In the genomic region with DNA sequence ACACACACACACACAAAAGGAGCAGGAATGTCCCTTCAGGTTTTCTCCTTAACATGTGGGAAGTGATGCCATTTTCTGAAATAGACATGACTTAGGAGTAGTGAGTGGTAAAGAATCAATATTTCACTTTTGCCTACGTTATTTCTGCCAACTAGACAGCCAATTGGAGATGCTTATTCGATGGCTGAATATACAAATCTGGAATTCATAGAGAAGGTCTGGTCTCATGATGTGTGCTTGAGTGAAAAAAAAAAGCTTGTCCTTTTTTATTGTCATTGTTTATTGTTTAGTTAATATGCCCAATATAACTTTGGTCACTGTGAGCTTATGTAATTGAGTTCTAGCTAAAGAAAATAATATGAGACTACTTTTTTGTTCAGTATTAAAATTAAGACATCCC, we compare ENCODE assay signal across 33 cellular contexts.
"Had no signal": no experiment of that assay in that cellular context is flagged by ENCODE, and none has a peak within 500 bp of the region (broad histone marks: within the 10 kb centered on the region; RNA-seq: fewer than 3 reads in every experiment).

No MANE protein-coding gene starts in this region.

- H3K36me3 Mint-ChIP-seq: activated naive CD4-positive, alpha-beta T cell treated with anti-CD3 and anti-CD28 coated beads, Interleukin-2, amount 10 ng/mL, durations not matched to agents 7 days and 5 days; activated naive CD4-positive, alpha-beta T cell treated with anti-CD3 and anti-CD28 coated beads, Interleukin-2, amount 50 U/mL, for 72 hours; activated naive CD8-positive, alpha-beta T cell treated with anti-CD3 and anti-CD28 coated beads, Interleukin-2, amount 10 ng/mL, durations not matched to agents 7 days and 5 days; WTC11 had no signal

- ATAC-seq: activated naive CD4-positive, alpha-beta T cell treated with anti-CD3 and anti-CD28 coated beads, Interleukin-2, amount 50 U/mL, for 72 hours; activated T-cell treated with anti-CD3 and anti-CD28 coated beads, Interleukin-2, amount 50 U/mL, for 72 hours; foreskin keratinocyte; gastrocnemius medialis; heart left ventricle; T-helper 17 cell; WTC11 had no signal

- H3K36me3 ChIP-seq: ascending aorta, breast epithelium, cardiac muscle cell, colonic mucosa, esophagus squamous epithelium, gastrocnemius medialis, heart left ventricle had no signal

- H3K4me1 ChIP-seq: breast epithelium, colonic mucosa, esophagus squamous epithelium, gastrocnemius medialis had no signal

- H3K27me3 Mint-ChIP-seq: activated CD4-positive, alpha-beta memory T cell treated with anti-CD3 and anti-CD28 coated beads, Interleukin-2, amount 10 ng/mL, durations not matched to agents 7 days and 5 days; activated CD4-positive, alpha-beta T cell treated with anti-CD3 and anti-CD28 coated beads, Interleukin-2, amount 10 ng/mL, durations not matched to agents 7 days and 5 days; activated naive CD4-positive, alpha-beta T cell treated with anti-CD3 and anti-CD28 coated beads, Interleukin-2, amount 10 ng/mL, durations not matched to agents 7 days and 5 days; activated naive CD8-positive, alpha-beta T cell treated with anti-CD3 and anti-CD28 coated beads, Interleukin-2, amount 10 ng/mL, durations not matched to agents 7 days and 5 days; activated T-cell treated with anti-CD3 and anti-CD28 coated beads, Interleukin-2, amount 50 U/mL, for 24 hours; brain; T-helper 17 cell had no signal

- H3K27ac ChIP-seq: cardiac muscle cell, colonic mucosa, epithelial cell of prostate, foreskin keratinocyte, gastrocnemius medialis had no signal

- H3K9me3 Mint-ChIP-seq: activated CD4-positive, alpha-beta memory T cell treated with anti-CD3 and anti-CD28 coated beads, Interleukin-2, amount 10 ng/mL, durations not matched to agents 7 days and 5 days; activated CD4-positive, alpha-beta T cell treated with anti-CD3 and anti-CD28 coated beads, Interleukin-2, amount 10 ng/mL, durations not matched to agents 7 days and 5 days; activated naive CD4-positive, alpha-beta T cell treated with anti-CD3 and anti-CD28 coated beads, Interleukin-2, amount 10 ng/mL, durations not matched to agents 7 days and 5 days; activated naive CD4-positive, alpha-beta T cell treated with anti-CD3 and anti-CD28 coated beads, Interleukin-2, amount 50 U/mL, for 72 hours; activated naive CD8-positive, alpha-beta T cell treated with anti-CD3 and anti-CD28 coated beads, Interleukin-2, amount 10 ng/mL, durations not matched to agents 7 days and 5 days; activated T-cell treated with anti-CD3 and anti-CD28 coated beads, Interleukin-2, amount 50 U/mL, for 24 hours; activated T-cell treated with anti-CD3 and anti-CD28 coated beads, Interleukin-2, amount 50 U/mL, for 72 hours; T-helper 2 cell treated with Interferon-gamma antibody and Interleukin-4, amounts not matched to agents 5 μg/mL and 100 μg/mL, for 36 hours; WTC11 had no signal

- DNase-seq: activated CD4-positive, alpha-beta memory T cell treated with anti-CD3 and anti-CD28 coated beads, Interleukin-2, amount 10 ng/mL, durations not matched to agents 7 days and 5 days; activated CD4-positive, alpha-beta T cell treated with anti-CD3 and anti-CD28 coated beads for 1 hour; activated CD4-positive, alpha-beta T cell treated with anti-CD3 and anti-CD28 coated beads for 4 hours; activated CD4-positive, alpha-beta T cell treated with anti-CD3 and anti-CD28 coated beads, Interleukin-2, amount 10 ng/mL, durations not matched to agents 7 days and 5 days; activated CD4-positive, alpha-beta T cell treated with anti-CD3 and anti-CD28 coated beads, Interleukin-2, amount 50 U/mL, for 4 hours; activated CD8-positive, alpha-beta memory T cell treated with anti-CD3 and anti-CD28 coated beads, Interleukin-2, amount 50 U/mL, for 48 hours; activated gamma-delta T cell; activated naive CD4-positive, alpha-beta T cell; activated naive CD4-positive, alpha-beta T cell treated with anti-CD3 and anti-CD28 coated beads, Interleukin-2, amount 10 ng/mL, durations not matched to agents 7 days and 5 days; activated naive CD8-positive, alpha-beta T cell treated with anti-CD3 and anti-CD28 coated beads, Interleukin-2, amount 10 ng/mL, durations not matched to agents 7 days and 5 days; activated T-cell treated with anti-CD3 and anti-CD28 coated beads for 4 hours; activated T-cell treated with anti-CD3 and anti-CD28 coated beads, Interleukin-2, amount 50 U/mL, for 24 hours; activated T-cell treated with anti-CD3 and anti-CD28 coated beads, Interleukin-2, amount 50 U/mL, for 72 hours; central memory CD4-positive, alpha-beta T cell; cerebellar nuclear complex; colonic mucosa; effector CD8-positive, alpha-beta T cell; esophagus squamous epithelium; foreskin keratinocyte; gastrocnemius medialis; glutamatergic neuron; heart left ventricle; T-helper 1 cell; T-helper 17 cell; T1000 had no signal

- H3K4me3 Mint-ChIP-seq: activated CD4-positive, alpha-beta memory T cell treated with anti-CD3 and anti-CD28 coated beads, Interleukin-2, amount 10 ng/mL, durations not matched to agents 7 days and 5 days; activated CD4-positive, alpha-beta T cell treated with anti-CD3 and anti-CD28 coated beads, Interleukin-2, amount 10 ng/mL, durations not matched to agents 7 days and 5 days; activated naive CD4-positive, alpha-beta T cell treated with anti-CD3 and anti-CD28 coated beads, Interleukin-2, amount 10 ng/mL, durations not matched to agents 7 days and 5 days; activated naive CD8-positive, alpha-beta T cell treated with anti-CD3 and anti-CD28 coated beads, Interleukin-2, amount 10 ng/mL, durations not matched to agents 7 days and 5 days; activated T-cell treated with anti-CD3 and anti-CD28 coated beads, Interleukin-2, amount 50 U/mL, for 24 hours; activated T-cell treated with anti-CD3 and anti-CD28 coated beads, Interleukin-2, amount 50 U/mL, for 72 hours; T-helper 17 cell; T-helper 2 cell treated with Interferon-gamma antibody and Interleukin-4, amounts not matched to agents 5 μg/mL and 100 μg/mL, for 36 hours; WTC11 had no signal

- H3K27ac Mint-ChIP-seq: activated CD4-positive, alpha-beta memory T cell treated with anti-CD3 and anti-CD28 coated beads, Interleukin-2, amount 10 ng/mL, durations not matched to agents 7 days and 5 days; activated CD4-positive, alpha-beta T cell treated with anti-CD3 and anti-CD28 coated beads, Interleukin-2, amount 10 ng/mL, durations not matched to agents 7 days and 5 days; activated naive CD4-positive, alpha-beta T cell treated with anti-CD3 and anti-CD28 coated beads, Interleukin-2, amount 10 ng/mL, durations not matched to agents 7 days and 5 days; activated naive CD4-positive, alpha-beta T cell treated with anti-CD3 and anti-CD28 coated beads, Interleukin-2, amount 50 U/mL, for 72 hours; activated naive CD8-positive, alpha-beta T cell treated with anti-CD3 and anti-CD28 coated beads, Interleukin-2, amount 10 ng/mL, durations not matched to agents 7 days and 5 days; activated T-cell treated with anti-CD3 and anti-CD28 coated beads, Interleukin-2, amount 50 U/mL, for 24 hours; activated T-cell treated with anti-CD3 and anti-CD28 coated beads, Interleukin-2, amount 50 U/mL, for 72 hours; T-helper 17 cell; T-helper 2 cell treated with Interferon-gamma antibody and Interleukin-4, amounts not matched to agents 5 μg/mL and 100 μg/mL, for 36 hours; WTC11 had no signal

- H3K27me3 ChIP-seq: ascending aorta, breast epithelium, cardiac muscle cell, colonic mucosa, esophagus squamous epithelium, foreskin keratinocyte, gastrocnemius medialis, heart left ventricle had no signal

- H3K4me3 ChIP-seq: ascending aorta, cardiac muscle cell, colonic mucosa, esophagus squamous epithelium, gastrocnemius medialis, heart left ventricle had no signal

- H3K4me1 Mint-ChIP-seq: activated CD4-positive, alpha-beta memory T cell treated with anti-CD3 and anti-CD28 coated beads, Interleukin-2, amount 10 ng/mL, durations not matched to agents 7 days and 5 days; activated CD4-positive, alpha-beta T cell treated with anti-CD3 and anti-CD28 coated beads, Interleukin-2, amount 10 ng/mL, durations not matched to agents 7 days and 5 days; activated naive CD4-positive, alpha-beta T cell treated with anti-CD3 and anti-CD28 coated beads, Interleukin-2, amount 10 ng/mL, durations not matched to agents 7 days and 5 days; activated naive CD8-positive, alpha-beta T cell treated with anti-CD3 and anti-CD28 coated beads, Interleukin-2, amount 10 ng/mL, durations not matched to agents 7 days and 5 days; brain; T-helper 17 cell had no signal

- H3K9me3 ChIP-seq: ascending aorta, breast epithelium, colonic mucosa, esophagus squamous epithelium, gastrocnemius medialis, heart left ventricle had no signal
